16 cellular contexts compared by ENCODE assay signal in the genomic region with DNA sequence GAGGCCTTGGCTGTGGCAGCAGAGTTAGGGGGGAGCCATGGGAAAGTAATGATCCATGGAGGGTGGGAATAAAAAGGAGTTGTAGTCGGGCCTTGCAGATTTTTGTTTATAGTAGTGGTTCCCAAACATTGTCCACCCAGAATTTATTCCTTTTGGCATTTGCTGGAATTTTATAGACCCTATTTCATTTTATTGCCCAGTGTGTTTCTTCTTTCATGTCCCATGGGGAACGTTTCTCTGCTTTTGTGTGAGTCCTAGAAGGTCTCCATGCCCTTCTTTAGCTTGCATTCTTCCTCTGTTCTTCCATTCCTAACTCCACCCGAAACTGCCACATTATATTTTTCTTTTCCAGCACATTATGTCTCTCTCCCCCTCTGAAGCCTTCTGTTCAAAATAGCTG.
"Had no signal": no experiment of that assay in that cellular context is flagged by ENCODE, and none has a peak within 500 bp of the region (broad histone marks: within the 10 kb centered on the region; RNA-seq: fewer than 3 reads in every experiment).

No MANE protein-coding gene starts in this region.

- H3K27me3 Mint-ChIP-seq: brain; natural killer cell treated with Interleukin-12 subunit alpha and Interleukin-12 subunit beta and Interleukin-15 and Interleukin-18, amount 100 ng/mL, for 72 hours had no signal

- H3K4me1 ChIP-seq: prostate gland, upper lobe of left lung had no signal

- H3K27ac ChIP-seq: gastroesophageal sphincter, left ventricle myocardium inferior, prostate gland, upper lobe of left lung had no signal

- DNase-seq: activated CD4-positive, alpha-beta T cell treated with anti-CD3 and anti-CD28 coated beads, Interleukin-2, amount 50 U/mL, for 1 hour; activated naive CD8-positive, alpha-beta T cell treated with anti-CD3 and anti-CD28 coated beads for 36 hours; amygdala; cerebellar nuclear complex; erythroblast; islet precursor cell; left ventricle myocardium inferior; occipital lobe; stimulated activated naive CD8-positive, alpha-beta T cell treated with anti-CD3 and anti-CD28 coated beads, Interleukin-15, Interleukin-2, amounts not matched to agents 100 U/mL and 50 U/mL, for 24 hours; T-helper 2 cell; upper lobe of left lung had no signal

- H3K4me3 ChIP-seq: gastroesophageal sphincter, left ventricle myocardium inferior, prostate gland, upper lobe of left lung had no signal

- H3K9me3 Mint-ChIP-seq: activated T-helper 1 cell treated with anti-CD3 and anti-CD28 coated beads, Interleukin-12 subunit alpha, Interleukin-12 subunit beta, Interleukin-2, Interleukin-4 antibody, amounts not matched to agents 30 ng/mL and 10 ng/mL and 1 ng/mL, durations not matched to agents 14 hours and 24 hours and 36 hours; natural killer cell treated with Interleukin-12 subunit alpha and Interleukin-12 subunit beta and Interleukin-15 and Interleukin-18, amount 100 ng/mL, for 72 hours had no signal

- H3K4me3 Mint-ChIP-seq: activated naive CD8-positive, alpha-beta T cell treated with anti-CD3 and anti-CD28 coated beads for 36 hours; activated T-helper 1 cell treated with anti-CD3 and anti-CD28 coated beads, Interleukin-12 subunit alpha, Interleukin-12 subunit beta, Interleukin-2, Interleukin-4 antibody, amounts not matched to agents 30 ng/mL and 10 ng/mL and 1 ng/mL, durations not matched to agents 14 hours and 24 hours and 36 hours; brain; natural killer cell treated with Interleukin-12 subunit alpha and Interleukin-12 subunit beta and Interleukin-15 and Interleukin-18, amount 100 ng/mL, for 72 hours had no signal

- H3K4me1 Mint-ChIP-seq: activated naive CD8-positive, alpha-beta T cell treated with anti-CD3 and anti-CD28 coated beads for 36 hours; brain had no signal

- H3K27ac Mint-ChIP-seq: activated naive CD8-positive, alpha-beta T cell treated with anti-CD3 and anti-CD28 coated beads for 36 hours; activated T-helper 1 cell treated with anti-CD3 and anti-CD28 coated beads, Interleukin-12 subunit alpha, Interleukin-12 subunit beta, Interleukin-2, Interleukin-4 antibody, amounts not matched to agents 30 ng/mL and 10 ng/mL and 1 ng/mL, durations not matched to agents 14 hours and 24 hours and 36 hours; natural killer cell treated with Interleukin-12 subunit alpha and Interleukin-12 subunit beta and Interleukin-15 and Interleukin-18, amount 100 ng/mL, for 72 hours had no signal

- H3K36me3 Mint-ChIP-seq: activated naive CD8-positive, alpha-beta T cell treated with anti-CD3 and anti-CD28 coated beads for 36 hours; natural killer cell treated with Interleukin-12 subunit alpha and Interleukin-12 subunit beta and Interleukin-15 and Interleukin-18, amount 100 ng/mL, for 72 hours had no signal

- ATAC-seq: gastroesophageal sphincter; natural killer cell treated with Interleukin-12 subunit alpha and Interleukin-12 subunit beta and Interleukin-15 and Interleukin-18, amount 100 ng/mL, for 72 hours; stimulated activated naive CD8-positive, alpha-beta T cell treated with anti-CD3 and anti-CD28 coated beads, Interleukin-15, Interleukin-2, amounts not matched to agents 100 U/mL and 50 U/mL, for 24 hours had no signal

- H3K9me3 ChIP-seq: gastroesophageal sphincter, left ventricle myocardium inferior, prostate gland, upper lobe of left lung had no signal

- H3K36me3 ChIP-seq: gastroesophageal sphincter, left ventricle myocardium inferior, prostate gland, upper lobe of left lung had no signal

- H3K27me3 ChIP-seq: gastroesophageal sphincter, upper lobe of left lung had no signal
